In genomic region chr2:142425551-142425950, GRCh38 we compare ENCODE assay signal across 20 cellular contexts.
"Had no signal": no experiment of that assay in that cellular context is flagged by ENCODE, and none has a peak within 500 bp of the region (broad histone marks: within the 10 kb centered on the region; RNA-seq: fewer than 3 reads in every experiment).

No MANE protein-coding gene starts in this region.

- FAIRE-seq: keratinocyte had no signal

- H3K4me3 ChIP-seq: esophagus squamous epithelium, gastroesophageal sphincter, left ventricle myocardium inferior, lower lobe of right lung, psoas muscle, spleen, testis, tibial nerve had no signal

- DNase-seq: esophagus squamous epithelium; foreskin fibroblast; immature natural killer cell; left ventricle myocardium inferior; lower lobe of right lung; midbrain; occipital lobe; psoas muscle; spleen; stimulated activated CD4-positive, alpha-beta T cell treated with anti-CD3 and anti-CD28 coated beads, Interleukin-15, amount 100 ng/mL, for 24 hours; stimulated activated CD4-positive, alpha-beta T cell treated with anti-CD3 and anti-CD28 coated beads, Interleukin-1b, Interleukin-23, amount 100 ng/mL, for 48 hours; stimulated activated CD4-positive, alpha-beta T cell treated with anti-CD3 and anti-CD28 coated beads, Interleukin-4, amount 100 ng/mL, for 24 hours; testis had no signal

- H3K79me2 ChIP-seq: parathyroid adenoma had no signal

- H3K27me3 ChIP-seq: esophagus squamous epithelium, gastroesophageal sphincter, spleen, testis, tibial nerve had no signal

- ATAC-seq: gastroesophageal sphincter; lower lobe of right lung; natural killer cell treated with Interleukin-12 subunit alpha and Interleukin-12 subunit beta and Interleukin-15 and Interleukin-18, amount 100 ng/mL, for 72 hours; psoas muscle; sciatic nerve; stimulated activated memory B cell treated with anti-CD40 and anti-IgM and Interleukin-4, amounts not matched to agents 10 μg/mL and 1 μg/mL and 100 μg/mL, for 72 hours had no signal

- H3K27ac ChIP-seq: esophagus squamous epithelium, gastroesophageal sphincter, left ventricle myocardium inferior, lower lobe of right lung, parathyroid adenoma, psoas muscle, spleen, testis, tibial nerve had no signal

- H3K36me3 ChIP-seq: esophagus squamous epithelium, gastroesophageal sphincter, left ventricle myocardium inferior, lower lobe of right lung, spleen, tibial nerve had no signal

- H2AFZ ChIP-seq: parathyroid adenoma had no signal

- H3K9me3 ChIP-seq: esophagus squamous epithelium, gastroesophageal sphincter, lower lobe of right lung, psoas muscle, testis, tibial nerve had no signal

- H3K4me1 ChIP-seq: esophagus squamous epithelium, gastroesophageal sphincter, left ventricle myocardium inferior, lower lobe of right lung, parathyroid adenoma, psoas muscle, spleen, testis, tibial nerve had no signal

- H3K9ac ChIP-seq: parathyroid adenoma had no signal
